28 cellular contexts compared by ENCODE assay signal in the genomic region with DNA sequence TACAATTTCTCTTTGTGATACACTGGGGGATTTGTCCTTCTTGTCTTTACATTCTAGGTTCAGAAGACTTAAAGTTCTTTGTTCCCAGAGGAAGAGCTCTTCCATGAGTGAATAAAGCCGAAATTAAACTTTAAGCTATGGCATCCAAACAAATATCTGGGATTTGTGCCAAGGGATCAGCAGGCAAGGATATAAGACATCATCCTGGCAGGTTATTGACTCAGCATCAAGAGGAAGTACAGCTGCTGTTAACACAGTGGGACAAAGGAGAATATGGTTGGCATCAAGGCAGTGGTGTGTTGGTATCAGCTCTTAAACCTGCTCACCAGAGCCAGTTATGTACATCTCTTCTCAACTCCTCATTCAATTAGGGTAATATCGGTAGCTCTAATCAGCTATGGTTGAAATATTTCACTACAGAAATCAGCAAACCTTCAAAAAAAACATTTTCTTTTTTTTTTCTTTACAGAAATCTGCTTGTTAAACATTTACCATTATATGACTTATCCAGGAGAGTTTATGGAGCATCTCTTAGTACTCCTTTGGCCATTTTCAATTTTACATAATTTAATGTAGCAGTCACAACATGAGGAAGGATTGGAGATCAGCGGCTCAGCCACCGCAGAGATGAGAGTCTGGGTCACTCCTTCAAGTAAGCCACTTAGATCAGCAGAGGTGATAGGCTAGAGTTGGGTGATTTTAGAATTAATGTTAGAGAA.
A peak's percentile ranks its signal among the peaks of the same experiment; 100 is the strongest.
DNase-seq lines count a peak whose midpoint lies in the region; ATAC-seq and TF ChIP-seq lines count a peak whose summit lies in the region.
"Had no signal": no experiment of that assay in that cellular context is flagged by ENCODE, and none has a peak within 500 bp of the region (broad histone marks: within the 10 kb centered on the region; RNA-seq: fewer than 3 reads in every experiment).

No MANE protein-coding gene starts in this region.

- no TSS peak for BruUV-seq in MCF 10A (replicated peaks; lab: Mats Ljungman, UMichigan)

- no peaks in the 10 kb centered on the region for H3K36me3 ChIP-seq in breast epithelium
- no peaks in the 10 kb centered on the region for H3K36me3 ChIP-seq in body of pancreas (replicated peaks in 1 of 2; ENCODE audit: insufficient read depth in 1 of 2, low read depth in 2 of 2)
- H3K36me3 ChIP-seq in lower lobe of right lung = no peaks in the 10 kb centered on the region
- H3K36me3 ChIP-seq: heart right ventricle, prostate gland, upper lobe of left lung had no signal

- TF ChIP-seq CTCF in MCF 10A (IDR thresholded peaks at IDR 0.05; ENCODE audit: unreplicated experiment) (no peak), breast epithelium (IDR thresholded peaks at IDR 0.05) (no peak), epithelial cell of proximal tubule (conservative IDR thresholded peaks at IDR 0.05; ENCODE audit: low read depth, low read length) (no peak), retinal pigment epithelial cell (conservative IDR thresholded peaks at IDR 0.05; ENCODE audit: low read depth, low read length) (no peak), body of pancreas (IDR thresholded peaks at IDR 0.05) (no peak), lower lobe of right lung (IDR thresholded peaks at IDR 0.05) (no peak)

- H3K27me3 ChIP-seq in breast epithelium = no peaks in the 10 kb centered on the region
- H3K27me3 ChIP-seq in body of pancreas = no peaks in the 10 kb centered on the region
- H3K27me3 ChIP-seq in lower lobe of right lung (ENCODE audit: low read depth) = no peaks in the 10 kb centered on the region
- H3K27me3 ChIP-seq: heart right ventricle, upper lobe of left lung had no signal

- ATAC-seq in Right ventricle myocardium inferior = no peak
- ATAC-seq in body of pancreas = no peak
- ATAC-seq in lower lobe of right lung = no peak
- ATAC-seq: activated T-cell treated with anti-CD3 and anti-CD28 coated beads, Interleukin-2, amount 50 U/mL, for 72 hours; heart right ventricle; left cardiac atrium; stimulated activated memory B cell treated with anti-CD40 and anti-IgM and Interleukin-4, amounts not matched to agents 10 μg/mL and 1 μg/mL and 100 μg/mL, for 72 hours; WTC11 had no signal

- CTCF ChIA-PET in MCF 10A (lab: Yijun Ruan, JAX) = no interaction called here

- no peak overlapping the region for H3K27ac ChIP-seq in breast epithelium
- no peak overlapping the region for H3K27ac ChIP-seq in body of pancreas
- H3K27ac ChIP-seq in lower lobe of right lung = no peak overlapping the region
- H3K27ac ChIP-seq: heart right ventricle, PC-9, prostate gland, upper lobe of left lung had no signal

- DNase-seq in MCF 10A (ENCODE audit: unreplicated experiment) (peak; percentile 11), breast epithelium (ENCODE audit: low spot score in 2 of 2) (no peak), NCI-H446 (lab: John Stamatoyannopoulos, UW) (peak; percentile 1 to 57), epithelial cell of proximal tubule (ENCODE audit: low read depth) (peak; percentile 43), retinal pigment epithelial cell (ENCODE audit: low read depth) (peak; percentile 33), Right ventricle myocardium inferior (ENCODE audit: missing footprints) (no peak), body of pancreas (no peak), lower lobe of right lung (no peak)
- DNase-seq: activated CD4-positive, alpha-beta T cell treated with anti-CD3 and anti-CD28 coated beads, Interleukin-2, amount 10 ng/mL, durations not matched to agents 7 days and 5 days; activated naive CD4-positive, alpha-beta T cell treated with anti-CD3 and anti-CD28 coated beads for 36 hours; activated T-cell treated with anti-CD3 and anti-CD28 coated beads, Interleukin-2, amount 50 U/mL, for 72 hours; DND-41; effector memory CD4-positive, alpha-beta T cell; heart right ventricle; HFFc6; left cardiac atrium; NCI-H1092 treated with DMSO at 0.1 percent for 48 hours; NCI-H2029 treated with DMSO at 0.1 percent for 48 hours; NCI-H510A; NK-92 treated with Interleukin-12 subunit alpha and Interleukin-12 subunit beta, amount 100 ng/mL, for 24 hours; PC-9; SIG-M5; stimulated activated CD4-positive, alpha-beta T cell treated with anti-CD3 and anti-CD28 coated beads, Interleukin-4, amount 100 ng/mL, for 4 hours; upper lobe of left lung had no signal

- intact Hi-C loops in MCF 10A (cut with micrococcal nuclease) = no loop called here
- intact Hi-C loops in breast epithelium (cut with DNase I; ENCODE audit: low total_unique reads) = no loop called here
- intact Hi-C loops in Right ventricle myocardium inferior (cut with DNase I) = loop anchor here (5.0 kb wide), 1 partner anchor 498 kb away; no protein-coding TSS in a partner anchor
- intact Hi-C loops in body of pancreas (cut with DNase I) = no loop called here
- intact Hi-C loops in lower lobe of right lung (cut with DNase I) = no loop called here

- WGBS in body of pancreas, 2 donors = 81 to 87% methylated on average over 4 of the region's 4 CpGs

- TF ChIP-seq POLR2A in breast epithelium (IDR thresholded peaks at IDR 0.05) = no peak
- TF ChIP-seq POLR2A in body of pancreas (IDR thresholded peaks at IDR 0.05) = no peak

- no peaks in the 10 kb centered on the region for H3K9me3 Mint-ChIP-seq in MCF 10A (ENCODE audit: unreplicated experiment)
- H3K9me3 Mint-ChIP-seq: activated CD4-positive, alpha-beta T cell treated with anti-CD3 and anti-CD28 coated beads, Interleukin-2, amount 10 ng/mL, durations not matched to agents 7 days and 5 days had no signal

- no peaks in the 10 kb centered on the region for H3K9me3 ChIP-seq in breast epithelium
- no peaks in the 10 kb centered on the region for H3K9me3 ChIP-seq in body of pancreas
- no peaks in the 10 kb centered on the region for H3K9me3 ChIP-seq in lower lobe of right lung
- H3K9me3 ChIP-seq: heart right ventricle, prostate gland, upper lobe of left lung had no signal

- no peaks in the 10 kb centered on the region for H3K4me1 Mint-ChIP-seq in MCF 10A (ENCODE audit: insufficient read depth, unreplicated experiment)
- H3K4me1 Mint-ChIP-seq: activated CD4-positive, alpha-beta T cell treated with anti-CD3 and anti-CD28 coated beads, Interleukin-2, amount 10 ng/mL, durations not matched to agents 7 days and 5 days; IgD-negative memory B cell; stimulated activated memory B cell treated with anti-CD40 and anti-IgM and Interleukin-4, amounts not matched to agents 10 μg/mL and 1 μg/mL and 100 μg/mL, for 72 hours; WTC11 had no signal

- H3K27ac Mint-ChIP-seq in MCF 10A (ENCODE audit: low read depth, unreplicated experiment) = no peak overlapping the region
- H3K27ac Mint-ChIP-seq: activated CD4-positive, alpha-beta T cell treated with anti-CD3 and anti-CD28 coated beads, Interleukin-2, amount 10 ng/mL, durations not matched to agents 7 days and 5 days; activated naive CD4-positive, alpha-beta T cell treated with anti-CD3 and anti-CD28 coated beads for 36 hours; activated T-cell treated with anti-CD3 and anti-CD28 coated beads, Interleukin-2, amount 50 U/mL, for 72 hours; HFFc6; IgD-negative memory B cell; stimulated activated memory B cell treated with anti-CD40 and anti-IgM and Interleukin-4, amounts not matched to agents 10 μg/mL and 1 μg/mL and 100 μg/mL, for 72 hours; WTC11 had no signal

- POLR2A ChIA-PET in MCF 10A (lab: Yijun Ruan, JAX) = no interaction called here

- H3K4me1 ChIP-seq in breast epithelium (no peaks in the 10 kb centered on the region), body of pancreas (no peaks in the 10 kb centered on the region), lower lobe of right lung (no peaks in the 10 kb centered on the region)
- H3K4me1 ChIP-seq: heart right ventricle, prostate gland, upper lobe of left lung had no signal

- no peak overlapping the region for H3K4me3 Mint-ChIP-seq in MCF 10A (ENCODE audit: unreplicated experiment)
- H3K4me3 Mint-ChIP-seq: activated CD4-positive, alpha-beta T cell treated with anti-CD3 and anti-CD28 coated beads, Interleukin-2, amount 10 ng/mL, durations not matched to agents 7 days and 5 days; activated naive CD4-positive, alpha-beta T cell treated with anti-CD3 and anti-CD28 coated beads for 36 hours; activated T-cell treated with anti-CD3 and anti-CD28 coated beads, Interleukin-2, amount 50 U/mL, for 72 hours; HFFc6; IgD-negative memory B cell; stimulated activated memory B cell treated with anti-CD40 and anti-IgM and Interleukin-4, amounts not matched to agents 10 μg/mL and 1 μg/mL and 100 μg/mL, for 72 hours; WTC11 had no signal

- H3K36me3 Mint-ChIP-seq in MCF 10A (ENCODE audit: insufficient read depth, unreplicated experiment) = peaks cover 5% of the 10 kb centered on the region
- H3K36me3 Mint-ChIP-seq: IgD-negative memory B cell; stimulated activated memory B cell treated with anti-CD40 and anti-IgM and Interleukin-4, amounts not matched to agents 10 μg/mL and 1 μg/mL and 100 μg/mL, for 72 hours; WTC11 had no signal

- H3K4me3 ChIP-seq in breast epithelium (no peak overlapping the region), epithelial cell of proximal tubule (ENCODE audit: low read depth, low read length) (no peak overlapping the region), retinal pigment epithelial cell (ENCODE audit: low read length) (no peak overlapping the region), body of pancreas (no peak overlapping the region), lower lobe of right lung (no peak overlapping the region)
- H3K4me3 ChIP-seq: heart right ventricle, PC-9, prostate gland, upper lobe of left lung had no signal

- H3K27me3 Mint-ChIP-seq in MCF 10A (ENCODE audit: insufficient read depth, unreplicated experiment) = peaks cover 53% of the 10 kb centered on the region
- H3K27me3 Mint-ChIP-seq: activated CD4-positive, alpha-beta T cell treated with anti-CD3 and anti-CD28 coated beads, Interleukin-2, amount 10 ng/mL, durations not matched to agents 7 days and 5 days; IgD-negative memory B cell; stimulated activated memory B cell treated with anti-CD40 and anti-IgM and Interleukin-4, amounts not matched to agents 10 μg/mL and 1 μg/mL and 100 μg/mL, for 72 hours had no signal

Comparison
In these comparisons a context has a peak if more than half of its experiments do, and no peak if none do; other contexts are left out.
1. DNase-seq: peak in MCF 10A (single experiment), NCI-H446 (2 of 2), epithelial cell of proximal tubule (single experiment) and retinal pigment epithelial cell (single experiment); none in breast epithelium (0 of 2), Right ventricle myocardium inferior (single experiment), body of pancreas (0 of 4) and lower lobe of right lung (single experiment).